In genomic region chr1:29655945-29656866, GRCh38 we compare ENCODE assay signal across 10 cellular contexts.
DNase-seq lines count a peak whose midpoint lies in the region; ATAC-seq, FAIRE-seq and TF ChIP-seq lines count a peak whose summit lies in the region.
"Had no signal": no experiment of that assay in that cellular context is flagged by ENCODE, and none has a peak within 500 bp of the region (broad histone marks: within the 10 kb centered on the region; RNA-seq: fewer than 3 reads in every experiment).

No MANE protein-coding gene starts in this region.

- TF ChIP-seq POLR2A in sigmoid colon (IDR thresholded peaks at IDR 0.05): no peak

- intact Hi-C loops in A673 (cut with micrococcal nuclease; ENCODE audit: unreplicated experiment) (no loop called here), PC-9 (cut with micrococcal nuclease; ENCODE audit: unreplicated experiment) (no loop called here), sigmoid colon (cut with DNase I) (no loop called here)

- H3K4me2 ChIP-seq in PC-9: no peak overlapping the region

- DNase-seq in A673 (ENCODE audit: low spot score) (peak; percentile 45), D721Med (ENCODE audit: insufficient read length, low spot score) (no peak), PC-9 (no peak), foreskin keratinocyte (no peak), sigmoid colon (no peak), CD1c-positive myeloid dendritic cell (ENCODE audit: extremely low spot score) (no peak), superior temporal gyrus (ENCODE audit: extremely low spot score) (no peak)
- DNase-seq: naive B cell, NCI-H446 treated with DMSO at 0.1 percent for 48 hours had no signal

- BruUV-seq in A673 (replicated peaks; lab: Mats Ljungman, UMichigan) (no TSS peak), PC-9 (replicated peaks; lab: Mats Ljungman, UMichigan) (no TSS peak)

- POLR2A ChIA-PET in A673 (lab: Charles Lee; ENCODE audit: low non-redundant PET) (no interaction called here), PC-9 (lab: Charles Lee; ENCODE audit: unreplicated experiment) (no interaction called here)

- H3K9me2 ChIP-seq in PC-9 (ENCODE audit: insufficient read depth): no peaks in the 10 kb centered on the region

- peaks cover 9% of the 10 kb centered on the region for H3K27me3 ChIP-seq in A673 (replicated peaks; ENCODE audit: insufficient read depth, low read depth, low read length, poor library complexity)
- H3K27me3 ChIP-seq in PC-9 (ENCODE audit: insufficient read depth, low read depth): no peaks in the 10 kb centered on the region
- peaks cover 10% of the 10 kb centered on the region for H3K27me3 ChIP-seq in foreskin keratinocyte
- no peaks in the 10 kb centered on the region for H3K27me3 ChIP-seq in sigmoid colon

- no peaks in the 10 kb centered on the region for H4K20me1 ChIP-seq in PC-9 (ENCODE audit: insufficient read depth)

- TF ChIP-seq CTCF in A673 (conservative IDR thresholded peaks at IDR 0.05; ENCODE audit: low read depth, low read length): peak; percentile 69
- TF ChIP-seq CTCF in D721Med (IDR thresholded peaks at IDR 0.05; ENCODE audit: insufficient read depth, missing control alignments): peak; percentile 48
- TF ChIP-seq CTCF in PC-9 (conservative IDR thresholded peaks at IDR 0.05): peak; percentile 60
- TF ChIP-seq CTCF in foreskin keratinocyte (conservative IDR thresholded peaks at IDR 0.05): peak; percentile 54
- TF ChIP-seq CTCF in sigmoid colon (IDR thresholded peaks at IDR 0.05): no peak

- no peaks in the 10 kb centered on the region for H3F3A ChIP-seq in PC-9 (ENCODE audit: insufficient read depth, low read depth)

- H3K9me3 ChIP-seq in A673 (ENCODE audit: low read depth, low read length, poor library complexity, severe bottlenecking) (peaks cover 9% of the 10 kb centered on the region), PC-9 (ENCODE audit: insufficient read depth, low read depth) (no peaks in the 10 kb centered on the region), sigmoid colon (no peaks in the 10 kb centered on the region)

- H3K36me3 ChIP-seq in A673 (ENCODE audit: insufficient read depth, low read length, poor library complexity, severe bottlenecking) (no peaks in the 10 kb centered on the region), PC-9 (ENCODE audit: low read depth) (no peaks in the 10 kb centered on the region), sigmoid colon (no peaks in the 10 kb centered on the region)

- WGBS in sigmoid colon, 2 donors: 20 to 40% methylated on average over 8 of the region's 8 CpGs

- ATAC-seq in foreskin keratinocyte: peak; percentile 39
- no peak for ATAC-seq in HG03139 (IDR thresholded peaks at IDR 0.05; ENCODE audit: unreplicated experiment)

- CTCF ChIA-PET in A673 (lab: Charles Lee): no interaction called here
- CTCF ChIA-PET in PC-9 (lab: Charles Lee): no interaction called here

- no peak for TF ChIP-seq EP300 in sigmoid colon (IDR thresholded peaks at IDR 0.05)

- H3K4me1 ChIP-seq in A673 (ENCODE audit: insufficient read depth, low read length, poor library complexity, severe bottlenecking) (no peaks in the 10 kb centered on the region), PC-9 (replicated peaks; ENCODE audit: insufficient read depth) (no peaks in the 10 kb centered on the region), foreskin keratinocyte (no peaks in the 10 kb centered on the region), sigmoid colon (no peaks in the 10 kb centered on the region)

- no peaks in the 10 kb centered on the region for H3K79me2 ChIP-seq in PC-9 (ENCODE audit: low read depth)

- H3K27ac ChIP-seq in A673 (ENCODE audit: low read depth, low read length, poor library complexity, severe bottlenecking) (no peak overlapping the region), PC-9 (no peak overlapping the region), foreskin keratinocyte (no peak overlapping the region), sigmoid colon (no peak overlapping the region)

- no peak for FAIRE-seq in D721Med (lab: Jason Lieb, UNC)

- H3K4me3 ChIP-seq in A673 (ENCODE audit: low read depth, low read length, poor library complexity, severe bottlenecking): no peak overlapping the region
- no peak overlapping the region for H3K4me3 ChIP-seq in PC-9
- no peak overlapping the region for H3K4me3 ChIP-seq in sigmoid colon

- H2AFZ ChIP-seq in PC-9: no peak overlapping the region

Comparison
In these comparisons a context has a peak if more than half of its experiments do, and no peak if none do; other contexts are left out.
1. CTCF ChIP-seq: peak in A673 (single experiment), D721Med (single experiment), PC-9 (single experiment) and foreskin keratinocyte (single experiment); none in sigmoid colon (0 of 4).